1 cellular context compared by ENCODE assay signal in genomic region chr12:94151577-94151976, GRCh38.
A peak's percentile ranks its signal among the peaks of the same experiment; 100 is the strongest.
TF ChIP-seq lines count a peak whose summit lies in the region.

No MANE protein-coding gene starts in this region.

TF ChIP-seq in HepG2, 621 proteins besides CTCF, POLR2A, EP300 and RAD21 (continued from another document and continues in another):
- peak; percentile 31; the same call in 1 of the 2 replicates for TF ChIP-seq ZNF710 (CRISPR knock-in tag; IDR thresholded peaks at IDR 0.05; ENCODE audit: borderline replicate concordance)
- no peak for TF ChIP-seq ZNF570 (CRISPR knock-in tag; IDR thresholded peaks at IDR 0.05; ENCODE audit: borderline replicate concordance)
- TF ChIP-seq POGZ (CRISPR knock-in tag; IDR thresholded peaks at IDR 0.05) = peak; percentile 48
- TF ChIP-seq GATAD1 (CRISPR knock-in tag; IDR thresholded peaks at IDR 0.05) = 0 out of 2 replicates have a peak, but pooled peaks have one; percentile 25
- TF ChIP-seq SATB2 (CRISPR knock-in tag; IDR thresholded peaks at IDR 0.05) = no peak
- 0 out of 2 replicates have a peak, but pooled peaks have one; percentile 36 for TF ChIP-seq NFIC (IDR thresholded peaks at IDR 0.05; ENCODE audit: low read length)
- TF ChIP-seq HDAC2 (CRISPR knock-in tag; IDR thresholded peaks at IDR 0.05) = peak; percentile 64
- TF ChIP-seq ZBTB2 (CRISPR knock-in tag; IDR thresholded peaks at IDR 0.05; ENCODE audit: low read depth) = no peak
- peak; percentile 42; the same call in 1 of the 2 replicates for TF ChIP-seq NR2F2 (IDR thresholded peaks at IDR 0.05; ENCODE audit: borderline replicate concordance, low read depth)
- TF ChIP-seq NCOA1 (CRISPR knock-in tag; IDR thresholded peaks at IDR 0.05) = no peak
- 0 out of 2 replicates have a peak, but pooled peaks have one; percentile 50 for TF ChIP-seq ZBTB43 (CRISPR knock-in tag; conservative IDR thresholded peaks at IDR 0.05)
- no peak for TF ChIP-seq ZKSCAN1 (IDR thresholded peaks at IDR 0.05; ENCODE audit: low read length)
- peak; percentile 47 for TF ChIP-seq TEAD3 (CRISPR knock-in tag; optimal IDR thresholded peaks at IDR 0.05; ENCODE audit: borderline replicate concordance)
- TF ChIP-seq TGIF2 (CRISPR knock-in tag; IDR thresholded peaks at IDR 0.05) = peak; percentile 94
- TF ChIP-seq E2F5 (CRISPR knock-in tag; conservative IDR thresholded peaks at IDR 0.05) = no peak
- TF ChIP-seq ZNF224 (CRISPR knock-in tag; IDR thresholded peaks at IDR 0.05) = no peak
- TF ChIP-seq HNF4A (CRISPR knock-in tag; IDR thresholded peaks at IDR 0.05) = peak; percentile 97
- no peak for TF ChIP-seq ZNF768 (CRISPR knock-in tag; IDR thresholded peaks at IDR 0.05)
- TF ChIP-seq KDM6A (CRISPR knock-in tag; IDR thresholded peaks at IDR 0.05; ENCODE audit: low read depth) = peak; percentile 89
- TF ChIP-seq ATM (IDR thresholded peaks at IDR 0.05; ENCODE audit: borderline replicate concordance) = no peak
- peak; percentile 86 for TF ChIP-seq MIXL1 (CRISPR knock-in tag; IDR thresholded peaks at IDR 0.05)
- peak; percentile 57; the same call in 1 of the 2 replicates for TF ChIP-seq RXRB (CRISPR knock-in tag; IDR thresholded peaks at IDR 0.05; ENCODE audit: borderline replicate concordance)
- TF ChIP-seq SNAPC2 (CRISPR knock-in tag; IDR thresholded peaks at IDR 0.05) = no peak
- no peak for TF ChIP-seq LBX2 (CRISPR knock-in tag; IDR thresholded peaks at IDR 0.05; ENCODE audit: borderline replicate concordance)
- TF ChIP-seq NR3C1 (CRISPR knock-in tag; IDR thresholded peaks at IDR 0.05) = no peak
- no peak for TF ChIP-seq ZNF207 (IDR thresholded peaks at IDR 0.05; ENCODE audit: borderline replicate concordance)
- TF ChIP-seq STAG1 (CRISPR knock-in tag; IDR thresholded peaks at IDR 0.05) = peak; percentile 46
- TF ChIP-seq ZNF614 (CRISPR knock-in tag; IDR thresholded peaks at IDR 0.05; ENCODE audit: borderline replicate concordance) = peak; percentile 47; the same call in 1 of the 2 replicates
- TF ChIP-seq TEF (CRISPR knock-in tag; IDR thresholded peaks at IDR 0.05) = no peak
- TF ChIP-seq SOX13 (IDR thresholded peaks at IDR 0.05) = no peak
- peak in 1 of 2 experiments; percentile 69; a peak in 1 of 4 replicates for TF ChIP-seq SOX13 (CRISPR knock-in tag; conservative IDR thresholded peaks at IDR 0.05 in 1 of 2, IDR thresholded peaks at IDR 0.05 in 1 of 2)
- TF ChIP-seq DNMT1 (CRISPR knock-in tag; IDR thresholded peaks at IDR 0.05) = no peak
- peak; percentile 75 for TF ChIP-seq GFI1 (CRISPR knock-in tag; IDR thresholded peaks at IDR 0.05; ENCODE audit: borderline replicate concordance)
- TF ChIP-seq PLRG1 (conservative IDR thresholded peaks at IDR 0.05) = no peak
- TF ChIP-seq ZSCAN31 (CRISPR knock-in tag; IDR thresholded peaks at IDR 0.05; ENCODE audit: low read depth) = peak; percentile 74
- TF ChIP-seq ZBTB49 (CRISPR knock-in tag; IDR thresholded peaks at IDR 0.05; ENCODE audit: borderline replicate concordance) = no peak
- TF ChIP-seq ATF7 (IDR thresholded peaks at IDR 0.05) = no peak
- no peak for TF ChIP-seq ATF7 (CRISPR knock-in tag; IDR thresholded peaks at IDR 0.05)
- TF ChIP-seq PRDM4 (CRISPR knock-in tag; IDR thresholded peaks at IDR 0.05; ENCODE audit: borderline replicate concordance) = no peak
- no peak for TF ChIP-seq USF2 (IDR thresholded peaks at IDR 0.05; ENCODE audit: low read depth, low read length)
- no peak for TF ChIP-seq USF2 (CRISPR knock-in tag; IDR thresholded peaks at IDR 0.05; ENCODE audit: borderline replicate concordance)
- no peak for TF ChIP-seq STAT5B (CRISPR knock-in tag; IDR thresholded peaks at IDR 0.05)
- TF ChIP-seq ZNF607 (CRISPR knock-in tag; IDR thresholded peaks at IDR 0.05; ENCODE audit: borderline replicate concordance) = no peak
- no peak for TF ChIP-seq ZNF383 (CRISPR knock-in tag; IDR thresholded peaks at IDR 0.05; ENCODE audit: borderline replicate concordance)
- no peak for TF ChIP-seq ZBTB14 (CRISPR knock-in tag; IDR thresholded peaks at IDR 0.05)
- peak; percentile 67; the same call in 1 of the 2 replicates for TF ChIP-seq PHF21A (CRISPR knock-in tag; IDR thresholded peaks at IDR 0.05)
- no peak for TF ChIP-seq DMTF1 (CRISPR knock-in tag; IDR thresholded peaks at IDR 0.05)
- no peak for TF ChIP-seq ZNF773 (CRISPR knock-in tag; IDR thresholded peaks at IDR 0.05; ENCODE audit: borderline replicate concordance)
- TF ChIP-seq CEBPG (CRISPR knock-in tag; IDR thresholded peaks at IDR 0.05) = peak; percentile 27; the same call in 1 of the 2 replicates
- TF ChIP-seq FOXA3 (CRISPR knock-in tag; IDR thresholded peaks at IDR 0.05) = peak; percentile 58
- TF ChIP-seq ZNF749 (CRISPR knock-in tag; IDR thresholded peaks at IDR 0.05; ENCODE audit: borderline replicate concordance) = no peak
- TF ChIP-seq GATAD2A (CRISPR knock-in tag; IDR thresholded peaks at IDR 0.05) = peak; percentile 79
- no peak for TF ChIP-seq FOSL1 (CRISPR knock-in tag; IDR thresholded peaks at IDR 0.05; ENCODE audit: borderline replicate concordance)
